Comparison of ENCODE assay signal across 7 cellular contexts in genomic region chr9:112037281-112038016, GRCh38.
DNase-seq lines count a peak whose midpoint lies in the region; ATAC-seq lines count a peak whose summit lies in the region.

No MANE protein-coding gene starts in this region.

- no peaks in the 10 kb centered on the region for H3K36me3 ChIP-seq in effector memory CD4-positive, alpha-beta T cell (ENCODE audit: control insufficient read depth, insufficient read depth, low read length)

- H3K27ac ChIP-seq in effector memory CD4-positive, alpha-beta T cell (ENCODE audit: insufficient read depth, low read length, poor library complexity, severe bottlenecking) = no peak overlapping the region

- H3K4me3 ChIP-seq in effector memory CD4-positive, alpha-beta T cell (ENCODE audit: insufficient read depth, low read depth, low read length, poor library complexity, severe bottlenecking) = no peak overlapping the region

- ATAC-seq in GM18907 (IDR thresholded peaks at IDR 0.05; ENCODE audit: unreplicated experiment) = peak; percentile 61
- peak; percentile 46 for ATAC-seq in HG03196 (IDR thresholded peaks at IDR 0.05; ENCODE audit: unreplicated experiment)

- peaks cover 17% of the 10 kb centered on the region for H3K4me1 ChIP-seq in effector memory CD4-positive, alpha-beta T cell (ENCODE audit: control insufficient read depth, insufficient read depth, low read length, poor library complexity, severe bottlenecking)

- peak in 3 of 4 experiments; percentile 18 to 47 (median 38) for DNase-seq in activated CD4-positive, CD25-positive, alpha-beta regulatory T cell (lab: John Stamatoyannopoulos, UW)
- DNase-seq in effector memory CD4-positive, alpha-beta T cell = peak; percentile 48 to 56 (median 55)
- peak; percentile 29 for DNase-seq in stimulated activated CD8-positive, alpha-beta memory T cell treated with anti-CD3 and anti-CD28 coated beads, Interleukin-15, amount 100 ng/mL, for 1 hour (ENCODE audit: low read depth)
- DNase-seq in D341Med (ENCODE audit: low spot score) (no peak), NCI-H1930 (lab: John Stamatoyannopoulos, UW) (no peak)

- no peaks in the 10 kb centered on the region for H3K27me3 ChIP-seq in effector memory CD4-positive, alpha-beta T cell (replicated peaks; ENCODE audit: control insufficient read depth, insufficient read depth, low read length, poor library complexity, severe bottlenecking)

- H3K9me3 ChIP-seq in effector memory CD4-positive, alpha-beta T cell (ENCODE audit: control insufficient read depth, low read length) = no peaks in the 10 kb centered on the region

Comparison
In these comparisons a context has a peak if more than half of its experiments do, and no peak if none do; other contexts are left out.
1. DNase-seq: peak in activated CD4-positive, CD25-positive, alpha-beta regulatory T cell (3 of 4), effector memory CD4-positive, alpha-beta T cell (3 of 3) and stimulated activated CD8-positive, alpha-beta memory T cell treated with anti-CD3 and anti-CD28 coated beads, Interleukin-15, amount 100 ng/mL, for 1 hour (single experiment); none in D341Med (single experiment) and NCI-H1930 (0 of 2).